Comparison of ENCODE assay signal across 9 cellular contexts in the genomic region with DNA sequence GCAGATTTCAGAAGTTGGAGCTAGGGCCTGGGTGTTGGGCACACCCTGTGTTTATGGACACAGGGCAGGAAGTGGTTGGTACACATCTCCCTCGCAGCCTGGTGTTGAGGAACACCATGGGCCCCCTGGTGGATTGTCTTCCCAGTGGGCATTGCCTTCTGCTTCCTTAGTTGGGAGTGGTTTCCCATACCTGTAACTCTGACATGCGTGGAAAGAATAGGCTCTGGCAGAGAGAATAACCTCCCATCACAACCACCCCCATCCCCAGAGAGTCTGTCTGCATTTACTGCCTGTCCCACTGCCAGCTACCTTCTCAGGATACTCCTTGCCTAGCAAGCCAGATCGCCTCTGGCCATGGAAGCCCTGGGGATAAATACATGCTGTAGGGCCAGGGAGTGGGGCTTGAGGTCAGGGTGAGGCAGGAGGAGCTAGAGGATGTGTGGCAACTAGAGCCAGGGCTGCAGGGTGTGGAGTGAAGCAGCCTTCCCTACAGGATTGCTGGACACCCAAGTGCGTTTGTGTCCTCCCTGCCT. TPM values are rescaled to one million over a fixed set of nuclear protein-coding genes. Genes with fewer than 3 reads are reported as not detected.
A peak's percentile ranks its signal among the peaks of the same experiment; 100 is the strongest.
DNase-seq lines count a peak whose midpoint lies in the region; ATAC-seq and TF ChIP-seq lines count a peak whose summit lies in the region.
"Had no signal": no experiment of that assay in that cellular context is flagged by ENCODE, and none has a peak within 500 bp of the region (broad histone marks: within the 10 kb centered on the region; RNA-seq: fewer than 3 reads in every experiment).

No MANE protein-coding gene starts in this region.

- H3K36me3 ChIP-seq in esophagus (ENCODE audit: control insufficient read depth in 2 of 2, insufficient read depth in 2 of 2, low read length in 1 of 2) (peaks cover 8 to 23% of the 10 kb centered on the region in 2 donors), transverse colon (peaks cover 0 to 14% (median 11%) of the 10 kb centered on the region in 4 donors), ovary (no peaks in the 10 kb centered on the region)

- POLR2A ChIA-PET in activated naive CD8-positive, alpha-beta T cell treated with anti-CD3 and anti-CD28 coated beads, Interleukin-2, amount 10 ng/mL, durations not matched to agents 7 days and 5 days (lab: Charles Lee) = interaction anchor here (1.3 to 1.5 kb wide), 2 partner anchors 18 to 59 kb away, joined by 3 to 6 read pairs; partner anchors contain the start of gene TJAP1

- no peak overlapping the region for H3K4me3 Mint-ChIP-seq in activated naive CD8-positive, alpha-beta T cell treated with anti-CD3 and anti-CD28 coated beads, Interleukin-2, amount 10 ng/mL, durations not matched to agents 7 days and 5 days
- H3K4me3 Mint-ChIP-seq in activated naive CD8-positive, alpha-beta T cell treated with anti-CD3 and anti-CD28 coated beads for 36 hours = no peak overlapping the region

- H3K27me3 ChIP-seq in esophagus (ENCODE audit: control insufficient read depth in 1 of 2, insufficient read depth in 2 of 2, low read length in 2 of 2) (no peaks in the 10 kb centered on the region), transverse colon (no peaks in the 10 kb centered on the region), ovary (no peaks in the 10 kb centered on the region)

- peaks cover 8 to 33% of the 10 kb centered on the region in 2 donors for H3K4me1 ChIP-seq in esophagus (ENCODE audit: control insufficient read depth in 2 of 2, insufficient read depth in 2 of 2, low read length in 1 of 2)
- H3K4me1 ChIP-seq in transverse colon = peaks cover 8 to 25% (median 19%) of the 10 kb centered on the region in 4 donors
- H3K4me1 ChIP-seq in ovary (ENCODE audit: insufficient read depth) = peaks cover 18% of the 10 kb centered on the region

- 42 to 57% methylated on average over 4 of the region's 4 CpGs for WGBS in esophagus, 2 donors
- 71% methylated on average over 4 of the region's 4 CpGs; no CpG with 5 or more reads in 1 of the 2 donors for WGBS in transverse colon (ENCODE audit: low coverage in 1 of 2), 2 donors
- 68 to 79% (median 69%) methylated on average over 4 of the region's 4 CpGs for WGBS in ovary, 3 donors

- H3K36me3 Mint-ChIP-seq in activated naive CD8-positive, alpha-beta T cell treated with anti-CD3 and anti-CD28 coated beads, Interleukin-2, amount 10 ng/mL, durations not matched to agents 7 days and 5 days = peaks cover 1% of the 10 kb centered on the region
- no peaks in the 10 kb centered on the region for H3K36me3 Mint-ChIP-seq in activated naive CD8-positive, alpha-beta T cell treated with anti-CD3 and anti-CD28 coated beads for 36 hours

- peaks cover 7% of the 10 kb centered on the region for H3K4me1 Mint-ChIP-seq in activated naive CD8-positive, alpha-beta T cell treated with anti-CD3 and anti-CD28 coated beads, Interleukin-2, amount 10 ng/mL, durations not matched to agents 7 days and 5 days
- H3K4me1 Mint-ChIP-seq in activated naive CD8-positive, alpha-beta T cell treated with anti-CD3 and anti-CD28 coated beads for 36 hours = peaks cover 16% of the 10 kb centered on the region

- intact Hi-C loops in transverse colon (cut with DNase I; ENCODE audit: low total_unique reads) (no loop called here), ovary (cut with DNase I) (loop anchor here in 1 of 4 donors (10.0 kb wide), 1 partner anchor 231 kb away; no protein-coding TSS in a partner anchor)

- TF ChIP-seq POLR2A in transverse colon (IDR thresholded peaks at IDR 0.05) = no peak
- TF ChIP-seq POLR2A in ovary (IDR thresholded peaks at IDR 0.05) = no peak

- H3K9me3 ChIP-seq in esophagus (ENCODE audit: control insufficient read depth in 2 of 2, insufficient read depth in 1 of 2, low read depth in 1 of 2, low read length in 1 of 2) = no peaks in the 10 kb centered on the region
- no peaks in the 10 kb centered on the region for H3K9me3 ChIP-seq in transverse colon
- no peaks in the 10 kb centered on the region for H3K9me3 ChIP-seq in ovary

- no peaks in the 10 kb centered on the region for H3K27me3 Mint-ChIP-seq in activated naive CD8-positive, alpha-beta T cell treated with anti-CD3 and anti-CD28 coated beads, Interleukin-2, amount 10 ng/mL, durations not matched to agents 7 days and 5 days
- H3K27me3 Mint-ChIP-seq in activated naive CD8-positive, alpha-beta T cell treated with anti-CD3 and anti-CD28 coated beads for 36 hours = no peaks in the 10 kb centered on the region

- no peaks in the 10 kb centered on the region for H3K9me3 Mint-ChIP-seq in activated naive CD8-positive, alpha-beta T cell treated with anti-CD3 and anti-CD28 coated beads, Interleukin-2, amount 10 ng/mL, durations not matched to agents 7 days and 5 days
- H3K9me3 Mint-ChIP-seq in activated naive CD8-positive, alpha-beta T cell treated with anti-CD3 and anti-CD28 coated beads for 36 hours = no peaks in the 10 kb centered on the region

- peak in 4 of 5 experiments; percentile 15 to 42 (median 21) for TF ChIP-seq CTCF in transverse colon (IDR thresholded peaks at IDR 0.05)
- no peak for TF ChIP-seq CTCF in ovary (IDR thresholded peaks at IDR 0.05)

- in situ Hi-C loops in transverse colon (cut with MboI; ENCODE audit: low pct_ligation_motif_present in 1 of 4, low pct_unique_long_range_greater_than_20kb in 1 of 4, low sequenced_read_pairs in 3 of 4) = no loop called here

- TF ChIP-seq EP300 in transverse colon (IDR thresholded peaks at IDR 0.05; ENCODE audit: low read depth) (no peak), ovary (IDR thresholded peaks at IDR 0.05) (no peak)

- peak overlapping the region; percentile 56 to 70 for H3K27ac ChIP-seq in esophagus (ENCODE audit: low read depth in 2 of 2, low read length in 1 of 2)
- H3K27ac ChIP-seq in transverse colon = no peak overlapping the region
- no peak overlapping the region for H3K27ac ChIP-seq in ovary

- no peak overlapping the region for H3K4me3 ChIP-seq in esophagus (ENCODE audit: low read depth in 1 of 2, low read length in 2 of 2)
- no peak overlapping the region for H3K4me3 ChIP-seq in transverse colon
- H3K4me3 ChIP-seq in ovary = no peak overlapping the region

- DNase-seq in activated naive CD8-positive, alpha-beta T cell treated with anti-CD3 and anti-CD28 coated beads, Interleukin-2, amount 10 ng/mL, durations not matched to agents 7 days and 5 days = no peak
- DNase-seq in activated naive CD8-positive, alpha-beta T cell treated with anti-CD3 and anti-CD28 coated beads for 36 hours = no peak
- DNase-seq in RPMI7951 (ENCODE audit: low read depth) (peak; percentile 40), transverse colon (peak; percentile 36), ovary (no peak), NCI-H146 treated with DMSO at 0.1 percent for 48 hours (lab: John Stamatoyannopoulos, UW; ENCODE audit: unreplicated experiment) (no peak)
- DNase-seq: RPMI8226 had no signal

- peak overlapping the region; percentile 60 for H3K27ac Mint-ChIP-seq in activated naive CD8-positive, alpha-beta T cell treated with anti-CD3 and anti-CD28 coated beads, Interleukin-2, amount 10 ng/mL, durations not matched to agents 7 days and 5 days
- no peak overlapping the region for H3K27ac Mint-ChIP-seq in activated naive CD8-positive, alpha-beta T cell treated with anti-CD3 and anti-CD28 coated beads for 36 hours

- peak; percentile 66 for ATAC-seq in activated naive CD8-positive, alpha-beta T cell treated with anti-CD3 and anti-CD28 coated beads, Interleukin-2, amount 10 ng/mL, durations not matched to agents 7 days and 5 days (ENCODE audit: low read depth)
- ATAC-seq in GM19395 (IDR thresholded peaks at IDR 0.05; ENCODE audit: unreplicated experiment) = no peak

RNA-seq across cellular contexts. Expression of gene LRRC73, which starts 14.7 kb away (rescaled TPM):
- under 1 TPM; 0.33 to 0.37 TPM for total RNA-seq in activated naive CD8-positive, alpha-beta T cell treated with anti-CD3 and anti-CD28 coated beads, Interleukin-2, amount 10 ng/mL, durations not matched to agents 7 days and 5 days
- under 1 TPM; 0.10 TPM for total RNA-seq in activated naive CD8-positive, alpha-beta T cell treated with anti-CD3 and anti-CD28 coated beads for 36 hours
- 0.10 and 0.60 TPM in 2 replicates for total RNA-seq in RPMI7951 (2014; rRNA removed; shearing (Covaris generic))
- polyA plus RNA-seq in esophagus (under 1 TPM; 0.14 to 0.24 TPM), ovary (under 1 TPM; 0.13 to 0.30 TPM)
- total RNA-seq in transverse colon (under 1 TPM in 2 of 4 donors, not detected in 2; 0.60 to 0.96 TPM), ovary (1 to 10 TPM; 1.1 to 4.8 (median 2.0) TPM)

RNA-seq across cellular contexts. Expression of gene TJAP1, which starts 18.1 kb away (rescaled TPM):
- total RNA-seq in activated naive CD8-positive, alpha-beta T cell treated with anti-CD3 and anti-CD28 coated beads, Interleukin-2, amount 10 ng/mL, durations not matched to agents 7 days and 5 days = 10 to 100 TPM; 42.7 to 47.6 TPM
- total RNA-seq in activated naive CD8-positive, alpha-beta T cell treated with anti-CD3 and anti-CD28 coated beads for 36 hours = 10 to 100 TPM; 36.5 to 37.2 TPM
- 7.8 and 12.4 TPM in 2 replicates for total RNA-seq in RPMI7951 (2014; rRNA removed; shearing (Covaris generic))
- polyA plus RNA-seq in esophagus = 10 to 100 TPM; 10.5 to 15.1 TPM
- total RNA-seq in transverse colon = 10 to 100 TPM; 10.9 to 22.4 (median 17.9) TPM
- total RNA-seq in ovary = 10 to 100 TPM; 21.8 to 44.8 (median 34.5) TPM
- 10 to 100 TPM; 12.9 to 29.8 TPM for polyA plus RNA-seq in ovary

RNA-seq across cellular contexts. Expression of gene YIPF3, which starts 21.3 kb away (rescaled TPM):
- 10 to 100 TPM; 63.2 to 71.8 TPM for total RNA-seq in activated naive CD8-positive, alpha-beta T cell treated with anti-CD3 and anti-CD28 coated beads, Interleukin-2, amount 10 ng/mL, durations not matched to agents 7 days and 5 days
- total RNA-seq in activated naive CD8-positive, alpha-beta T cell treated with anti-CD3 and anti-CD28 coated beads for 36 hours = 10 to 100 TPM; 38.1 to 38.2 TPM
- total RNA-seq in RPMI7951 (2014; rRNA removed; shearing (Covaris generic)) = 139 and 151 TPM in 2 replicates
- 10 to 100 TPM; 54.3 to 64.1 TPM for polyA plus RNA-seq in esophagus
- total RNA-seq in transverse colon = 100 to 1,000 TPM in 3 of 4 donors, 10 to 100 TPM in 1; 83.4 to 146 (median 103) TPM
- 10 to 100 TPM; 47.0 to 81.8 (median 71.4) TPM for total RNA-seq in ovary
- polyA plus RNA-seq in ovary = 100 to 1,000 TPM; 107 to 143 TPM

RNA-seq across cellular contexts. Expression of gene POLR1C, which starts 21.4 kb away (rescaled TPM):
- 10 to 100 TPM; 28.8 to 29.7 TPM for total RNA-seq in activated naive CD8-positive, alpha-beta T cell treated with anti-CD3 and anti-CD28 coated beads, Interleukin-2, amount 10 ng/mL, durations not matched to agents 7 days and 5 days
- 10 to 100 TPM; 87.6 to 99.1 TPM for total RNA-seq in activated naive CD8-positive, alpha-beta T cell treated with anti-CD3 and anti-CD28 coated beads for 36 hours
- 50.7 and 52.3 TPM in 2 replicates for total RNA-seq in RPMI7951 (2014; rRNA removed; shearing (Covaris generic))
- polyA plus RNA-seq in esophagus = 10 to 100 TPM; 21.5 to 38.9 TPM
- 10 to 100 TPM in 3 of 4 donors, 1 to 10 TPM in 1; 7.4 to 24.7 (median 15.5) TPM for total RNA-seq in transverse colon
- total RNA-seq in ovary = 10 to 100 TPM; 18.1 to 48.6 (median 32.0) TPM
- polyA plus RNA-seq in ovary = 10 to 100 TPM; 29.3 to 33.7 TPM

RNA-seq across cellular contexts. Expression of gene DLK2, which starts 40.1 kb away (rescaled TPM):
- total RNA-seq in activated naive CD8-positive, alpha-beta T cell treated with anti-CD3 and anti-CD28 coated beads, Interleukin-2, amount 10 ng/mL, durations not matched to agents 7 days and 5 days = under 1 TPM; 0.30 to 0.37 TPM
- under 1 TPM; 0.78 to 0.93 TPM for total RNA-seq in activated naive CD8-positive, alpha-beta T cell treated with anti-CD3 and anti-CD28 coated beads for 36 hours
- total RNA-seq in RPMI7951 (2014; rRNA removed; shearing (Covaris generic)) = 0.60 and 1.5 TPM in 2 replicates
- 10 to 100 TPM; 11.3 to 18.7 TPM for polyA plus RNA-seq in esophagus
- total RNA-seq in transverse colon = 1 to 10 TPM in 1 of 4 donors, under 1 TPM in 1, not detected in 2; 0.95 to 1.1 TPM
- total RNA-seq in ovary = 1 to 10 TPM in 4 of 7 donors, under 1 TPM in 3; 0.18 to 6.0 (median 1.0) TPM
- polyA plus RNA-seq in ovary = under 1 TPM; 0.33 to 0.92 TPM

Comparison
In these comparisons a context has a peak if more than half of its experiments do, and no peak if none do; other contexts are left out.
1. DNase-seq: peak in RPMI7951 (single experiment) and transverse colon (single experiment); none in activated naive CD8-positive, alpha-beta T cell treated with anti-CD3 and anti-CD28 coated beads, Interleukin-2, amount 10 ng/mL, durations not matched to agents 7 days and 5 days (single experiment), activated naive CD8-positive, alpha-beta T cell treated with anti-CD3 and anti-CD28 coated beads for 36 hours (single experiment), ovary (0 of 5) and NCI-H146 treated with DMSO at 0.1 percent for 48 hours (single experiment).
2. H3K27ac ChIP-seq: peak in esophagus (2 of 2); none in transverse colon (0 of 4) and ovary (0 of 2).
3. CTCF ChIP-seq: peak in transverse colon (4 of 5); none in ovary (0 of 3).